In genomic region chr5:74140409-74140808, GRCh38 we compare ENCODE assay signal across 22 cellular contexts.
DNase-seq lines count a peak whose midpoint lies in the region; ATAC-seq, FAIRE-seq and TF ChIP-seq lines count a peak whose summit lies in the region.
"Had no signal": no experiment of that assay in that cellular context is flagged by ENCODE, and none has a peak within 500 bp of the region (broad histone marks: within the 10 kb centered on the region; RNA-seq: fewer than 3 reads in every experiment).

No MANE protein-coding gene starts in this region.

- no peak for TF ChIP-seq RAD21 in A549 (conservative IDR thresholded peaks at IDR 0.05 in 1 of 2, IDR thresholded peaks at IDR 0.05 in 1 of 2)

- DNase-seq in A549 (ENCODE audit: low read depth in 1 of 2, low spot score in 1 of 2) (peak in 1 of 2 experiments; percentile 12), HTR-8/SVneo (ENCODE audit: insufficient read length, low spot score) (no peak), amniotic epithelial cell (ENCODE audit: low read depth) (peak; percentile 68), fibroblast of pulmonary artery (ENCODE audit: low read depth) (peak; percentile 22), HK-2 (ENCODE audit: unreplicated experiment) (no peak), NCI-H2081 treated with DMSO at 0.1 percent for 48 hours (lab: John Stamatoyannopoulos, UW) (no peak), caudate nucleus (lab: John Stamatoyannopoulos, UW) (no peak), NCI-H1048 (lab: John Stamatoyannopoulos, UW) (no peak)
- DNase-seq: 8988T; AML-193; CD4-positive, alpha-beta T cell; H9; MV-4-11; NCI-H2029; NCI-H526 treated with DMSO at 0.1 percent for 48 hours; Right ventricle myocardium superior; RPMI8226 had no signal

- no peak for FAIRE-seq in A549 (lab: Jason Lieb, UNC)
- peak; percentile 72 for FAIRE-seq in HTR-8/SVneo (lab: Jason Lieb, UNC)
- FAIRE-seq: D721Med, G401.6, GM12878 had no signal

- no peak for ATAC-seq in A549
- ATAC-seq: GM12878, GM23338 had no signal

- no peak overlapping the region for H3K4me3 ChIP-seq in A549
- no peak overlapping the region for H3K4me3 ChIP-seq in fibroblast of pulmonary artery (replicated peaks; ENCODE audit: low read depth, low read length)
- H3K4me3 ChIP-seq: BLaER1 treated with 17β-estradiol and CSF1 and Interleukin-3, amounts not matched to agents 10 nM and 100 nM; GM12878; GM23338 had no signal

- TF ChIP-seq EP300 in A549 (IDR thresholded peaks at IDR 0.05) = no peak

- TF ChIP-seq CTCF in A549 (IDR thresholded peaks at IDR 0.05) (no peak), fibroblast of pulmonary artery (IDR thresholded peaks at IDR 0.05; ENCODE audit: low read length, missing control alignments) (no peak)

- H3K27ac ChIP-seq in A549 (peak overlapping the region in 1 of 2 experiments; percentile 52; a peak in 3 of 6 replicates), caudate nucleus (ENCODE audit: low read depth, low read length) (no peak overlapping the region)
- H3K27ac ChIP-seq: BLaER1 treated with 17β-estradiol and CSF1 and Interleukin-3, amounts not matched to agents 10 nM and 100 nM had no signal

- 58% methylated on average over 3 of the region's 3 CpGs for WGBS in A549 (ENCODE audit: missing lambda C conversion rate)

- no peak for TF ChIP-seq POLR2A in A549 (IDR thresholded peaks at IDR 0.05; ENCODE audit: low read length)

- H3K4me2 ChIP-seq in A549 = peak overlapping the region; percentile 46
- H3K4me2 ChIP-seq: BLaER1 treated with 17β-estradiol and CSF1 and Interleukin-3, amounts not matched to agents 10 nM and 100 nM; GM23338 had no signal

- peaks cover 18% of the 10 kb centered on the region for H3K4me1 ChIP-seq in A549
- H3K4me1 ChIP-seq: BLaER1 treated with 17β-estradiol and CSF1 and Interleukin-3, amounts not matched to agents 10 nM and 100 nM had no signal

- H3K9me3 ChIP-seq in A549 = no peaks in the 10 kb centered on the region
- H3K9me3 ChIP-seq: BLaER1 treated with 17β-estradiol and CSF1 and Interleukin-3, amounts not matched to agents 10 nM and 100 nM had no signal

- CTCF ChIA-PET in A549 (lab: Yijun Ruan, JAX) = interaction anchor here (1.1 to 2.1 kb wide), 2 partner anchors 16 to 17 kb away, joined by 3 to 6 read pairs; no protein-coding TSS in a partner anchor

- POLR2A ChIA-PET in A549 (lab: Yijun Ruan, JAX) = no interaction called here

TF ChIP-seq in A549, 52 proteins besides CTCF, POLR2A, EP300 and RAD21:
- peak; percentile 61 to 64; a peak in 3 of 4 replicates for TF ChIP-seq CEBPB (IDR thresholded peaks at IDR 0.05)
- no peak for TF ChIP-seq JUN (IDR thresholded peaks at IDR 0.05)

Comparison
In these comparisons a context has a peak if more than half of its experiments do, and no peak if none do; other contexts are left out.
1. DNase-seq: peak in amniotic epithelial cell (single experiment) and fibroblast of pulmonary artery (single experiment); none in HTR-8/SVneo (single experiment), HK-2 (single experiment), NCI-H2081 treated with DMSO at 0.1 percent for 48 hours (single experiment), caudate nucleus (0 of 61) and NCI-H1048 (single experiment).